ENCODE assay signal across 2 cellular contexts in the genomic region with DNA sequence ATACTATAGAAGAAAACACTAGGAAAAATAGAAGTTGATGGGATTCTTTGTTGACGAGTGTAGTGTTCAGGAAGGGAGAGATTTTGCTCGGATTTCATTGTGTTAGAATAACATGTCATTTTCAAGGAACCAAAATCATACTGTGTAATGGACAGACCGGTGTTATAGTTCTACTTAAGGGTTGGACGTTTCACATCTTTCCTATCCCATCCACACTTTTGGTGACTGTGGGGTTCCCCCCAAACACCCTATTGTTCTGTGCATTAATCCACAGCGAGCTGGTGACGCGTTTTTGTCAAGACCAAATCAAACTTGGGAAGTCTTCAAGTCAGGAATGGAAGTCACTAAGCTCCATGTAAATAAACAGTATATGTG.
TF ChIP-seq lines count a peak whose summit lies in the region.

No MANE protein-coding gene starts in this region.

TF ChIP-seq in GM12878, 131 proteins besides CTCF, POLR2A, EP300 and RAD21:
- TF ChIP-seq, protein P1, sequence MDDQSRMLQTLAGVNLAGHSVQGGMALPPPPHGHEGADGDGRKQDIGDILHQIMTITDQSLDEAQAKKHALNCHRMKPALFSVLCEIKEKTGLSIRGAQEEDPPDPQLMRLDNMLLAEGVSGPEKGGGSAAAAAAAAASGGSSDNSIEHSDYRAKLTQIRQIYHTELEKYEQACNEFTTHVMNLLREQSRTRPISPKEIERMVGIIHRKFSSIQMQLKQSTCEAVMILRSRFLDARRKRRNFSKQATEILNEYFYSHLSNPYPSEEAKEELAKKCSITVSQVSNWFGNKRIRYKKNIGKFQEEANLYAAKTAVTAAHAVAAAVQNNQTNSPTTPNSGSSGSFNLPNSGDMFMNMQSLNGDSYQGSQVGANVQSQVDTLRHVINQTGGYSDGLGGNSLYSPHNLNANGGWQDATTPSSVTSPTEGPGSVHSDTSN (IDR thresholded peaks at IDR 0.05; ENCODE audit: insufficient replicate concordance, low read depth, low read length) = no peak
- TF ChIP-seq MYB (IDR thresholded peaks at IDR 0.05; ENCODE audit: borderline replicate concordance, low read depth, low read length) (no peak), YY1 (IDR thresholded peaks at IDR 0.05; ENCODE audit: low read depth, low read length) (no peak), HCFC1 (IDR thresholded peaks at IDR 0.05; ENCODE audit: low read length) (no peak), BCL11A (IDR thresholded peaks at IDR 0.05; ENCODE audit: low read depth, low read length) (no peak), BMI1 (IDR thresholded peaks at IDR 0.05; ENCODE audit: borderline replicate concordance) (no peak), ZNF622 (IDR thresholded peaks at IDR 0.05) (no peak), RUNX3 (IDR thresholded peaks at IDR 0.05; ENCODE audit: low read length) (no peak), NBN (IDR thresholded peaks at IDR 0.05) (no peak), FOS (IDR thresholded peaks at IDR 0.05; ENCODE audit: borderline replicate concordance, extremely low read depth, insufficient read length) (no peak), RBBP5 (conservative IDR thresholded peaks at IDR 0.05) (no peak), PML (IDR thresholded peaks at IDR 0.05; ENCODE audit: low read length) (no peak)
- TF ChIP-seq, protein P2, sequence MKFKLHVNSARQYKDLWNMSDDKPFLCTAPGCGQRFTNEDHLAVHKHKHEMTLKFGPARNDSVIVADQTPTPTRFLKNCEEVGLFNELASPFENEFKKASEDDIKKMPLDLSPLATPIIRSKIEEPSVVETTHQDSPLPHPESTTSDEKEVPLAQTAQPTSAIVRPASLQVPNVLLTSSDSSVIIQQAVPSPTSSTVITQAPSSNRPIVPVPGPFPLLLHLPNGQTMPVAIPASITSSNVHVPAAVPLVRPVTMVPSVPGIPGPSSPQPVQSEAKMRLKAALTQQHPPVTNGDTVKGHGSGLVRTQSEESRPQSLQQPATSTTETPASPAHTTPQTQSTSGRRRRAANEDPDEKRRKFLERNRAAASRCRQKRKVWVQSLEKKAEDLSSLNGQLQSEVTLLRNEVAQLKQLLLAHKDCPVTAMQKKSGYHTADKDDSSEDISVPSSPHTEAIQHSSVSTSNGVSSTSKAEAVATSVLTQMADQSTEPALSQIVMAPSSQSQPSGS (IDR thresholded peaks at IDR 0.05; ENCODE audit: low read length) = no peak

TF ChIP-seq in HepG2, 621 proteins besides CTCF, POLR2A, EP300 and RAD21:
- TF ChIP-seq ZNF350 (CRISPR knock-in tag; IDR thresholded peaks at IDR 0.05; ENCODE audit: borderline replicate concordance, low read depth) (no peak), XRCC5 (optimal IDR thresholded peaks at IDR 0.05; ENCODE audit: low read length) (no peak), NCOA1 (CRISPR knock-in tag; IDR thresholded peaks at IDR 0.05) (no peak), ZNF34 (CRISPR knock-in tag; IDR thresholded peaks at IDR 0.05; ENCODE audit: borderline replicate concordance) (no peak), KLF12 (CRISPR knock-in tag; IDR thresholded peaks at IDR 0.05; ENCODE audit: borderline replicate concordance) (no peak), SYNCRIP (IDR thresholded peaks at IDR 0.05; ENCODE audit: insufficient read depth, low read depth, low read length) (no peak), ZNF17 (CRISPR knock-in tag; IDR thresholded peaks at IDR 0.05) (no peak)
- TF ChIP-seq, protein P3, sequence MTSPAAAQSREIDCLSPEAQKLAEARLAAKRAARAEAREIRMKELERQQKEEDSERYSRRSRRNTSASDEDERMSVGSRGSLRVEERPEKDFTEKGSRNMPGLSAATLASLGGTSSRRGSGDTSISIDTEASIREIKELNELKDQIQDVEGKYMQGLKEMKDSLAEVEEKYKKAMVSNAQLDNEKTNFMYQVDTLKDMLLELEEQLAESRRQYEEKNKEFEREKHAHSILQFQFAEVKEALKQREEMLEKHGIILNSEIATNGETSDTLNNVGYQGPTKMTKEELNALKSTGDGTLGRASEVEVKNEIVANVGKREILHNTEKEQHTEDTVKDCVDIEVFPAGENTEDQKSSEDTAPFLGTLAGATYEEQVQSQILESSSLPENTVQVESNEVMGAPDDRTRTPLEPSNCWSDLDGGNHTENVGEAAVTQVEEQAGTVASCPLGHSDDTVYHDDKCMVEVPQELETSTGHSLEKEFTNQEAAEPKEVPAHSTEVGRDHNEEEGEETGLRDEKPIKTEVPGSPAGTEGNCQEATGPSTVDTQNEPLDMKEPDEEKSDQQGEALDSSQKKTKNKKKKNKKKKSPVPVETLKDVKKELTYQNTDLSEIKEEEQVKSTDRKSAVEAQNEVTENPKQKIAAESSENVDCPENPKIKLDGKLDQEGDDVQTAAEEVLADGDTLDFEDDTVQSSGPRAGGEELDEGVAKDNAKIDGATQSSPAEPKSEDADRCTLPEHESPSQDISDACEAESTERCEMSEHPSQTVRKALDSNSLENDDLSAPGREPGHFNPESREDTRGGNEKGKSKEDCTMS (CRISPR knock-in tag; conservative IDR thresholded peaks at IDR 0.05) = no peak
